Comparison of ENCODE assay signal across 18 cellular contexts in the genomic region with DNA sequence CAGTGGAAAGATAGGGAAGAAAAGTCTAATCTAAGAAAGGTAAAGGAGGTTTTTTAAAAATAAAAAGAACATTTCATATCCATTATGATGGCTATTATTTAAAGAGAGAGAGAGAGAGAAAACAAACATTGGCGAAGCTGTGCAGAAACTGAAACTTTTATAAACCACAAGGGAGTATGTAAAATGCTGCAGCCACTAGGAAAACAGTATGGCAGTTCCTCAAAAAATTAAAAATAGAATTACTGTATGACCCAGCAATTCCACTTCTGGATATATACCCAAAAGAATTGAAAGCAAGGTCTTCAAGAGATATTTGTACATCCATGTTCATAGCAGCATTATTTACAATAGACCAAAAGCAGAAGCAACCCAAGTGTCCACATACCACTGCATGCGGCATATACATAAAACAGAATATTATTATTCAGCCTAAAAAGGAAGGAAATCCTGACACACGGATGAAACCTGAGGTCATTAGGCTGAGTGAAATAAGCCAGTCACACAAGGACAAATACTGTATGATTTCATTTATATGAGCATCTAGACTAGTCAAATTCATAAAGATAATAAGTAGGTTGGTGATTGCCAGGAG.
DNase-seq lines count a peak whose midpoint lies in the region; ATAC-seq and TF ChIP-seq lines count a peak whose summit lies in the region.
"Had no signal": no experiment of that assay in that cellular context is flagged by ENCODE, and none has a peak within 500 bp of the region (broad histone marks: within the 10 kb centered on the region; RNA-seq: fewer than 3 reads in every experiment).

No MANE protein-coding gene starts in this region.

- no peaks in the 10 kb centered on the region for H3K36me3 ChIP-seq in psoas muscle (ENCODE audit: insufficient read depth in 1 of 2, low read depth in 1 of 2)

- H3K27me3 ChIP-seq in right cardiac atrium (ENCODE audit: control insufficient read depth, insufficient read depth) (no peaks in the 10 kb centered on the region), psoas muscle (ENCODE audit: insufficient read depth in 3 of 3, low read length in 2 of 3) (no peaks in the 10 kb centered on the region)

- no peak for ATAC-seq in right cardiac atrium
- ATAC-seq in left ventricle myocardium superior = no peak
- ATAC-seq in HG03565 (IDR thresholded peaks at IDR 0.05; ENCODE audit: unreplicated experiment) = no peak
- ATAC-seq in psoas muscle = no peak
- ATAC-seq: esophagus mucosa; stimulated activated naive CD8-positive, alpha-beta T cell treated with anti-CD3 and anti-CD28 coated beads, Interleukin-15, Interleukin-2, amounts not matched to agents 100 U/mL and 50 U/mL, for 24 hours had no signal

- H3K4me1 ChIP-seq in right cardiac atrium (ENCODE audit: control insufficient read depth, insufficient read depth, low read length) (no peaks in the 10 kb centered on the region), psoas muscle (peaks cover 34% of the 10 kb centered on the region)

- H3K9me3 Mint-ChIP-seq in activated CD4-positive, alpha-beta memory T cell treated with anti-CD3 and anti-CD28 coated beads for 36 hours = no peaks in the 10 kb centered on the region
- H3K9me3 Mint-ChIP-seq: CD4-positive, alpha-beta T cell had no signal

- H3K27ac Mint-ChIP-seq in activated CD4-positive, alpha-beta memory T cell treated with anti-CD3 and anti-CD28 coated beads for 36 hours = no peak overlapping the region
- H3K27ac Mint-ChIP-seq: CD4-positive, alpha-beta T cell had no signal

- no peak overlapping the region for H3K4me3 Mint-ChIP-seq in activated CD4-positive, alpha-beta memory T cell treated with anti-CD3 and anti-CD28 coated beads for 36 hours
- H3K4me3 Mint-ChIP-seq: CD4-positive, alpha-beta T cell had no signal

- H3K27ac ChIP-seq in right cardiac atrium (ENCODE audit: low read length) (no peak overlapping the region), psoas muscle (no peak overlapping the region)
- H3K27ac ChIP-seq: SK-N-MC had no signal

- H3K36me3 Mint-ChIP-seq in activated CD4-positive, alpha-beta memory T cell treated with anti-CD3 and anti-CD28 coated beads for 36 hours = peaks cover 4% of the 10 kb centered on the region

- WGBS in right cardiac atrium = 56% methylated on average over 3 of the region's 3 CpGs
- 64 to 73% (median 72%) methylated on average over 3 of the region's 3 CpGs for WGBS in psoas muscle, 3 donors

- no peak for TF ChIP-seq CTCF in psoas muscle (IDR thresholded peaks at IDR 0.05)

- CTCF ChIA-PET in activated CD4-positive, alpha-beta memory T cell treated with anti-CD3 and anti-CD28 coated beads for 36 hours (lab: Charles Lee) = interaction anchor here (1.2 to 1.3 kb wide), 2 partner anchors 125 to 164 kb away, joined by 3 read pairs; no protein-coding TSS in a partner anchor

- DNase-seq in right cardiac atrium = no peak
- no peak for DNase-seq in left ventricle myocardium superior
- peak; percentile 72 for DNase-seq in SIG-M5 (lab: John Stamatoyannopoulos, UW)
- peak; percentile 24 for DNase-seq in medulla oblongata (ENCODE audit: extremely low spot score)
- no peak for DNase-seq in activated CD4-positive, alpha-beta memory T cell treated with anti-CD3 and anti-CD28 coated beads for 36 hours
- no peak for DNase-seq in NCI-H345 (lab: John Stamatoyannopoulos, UW)
- DNase-seq in psoas muscle = no peak
- DNase-seq: activated CD4-positive, alpha-beta T cell treated with anti-CD3 and anti-CD28 coated beads, Interleukin-2, amount 50 U/mL, for 1 hour; activated naive CD4-positive, alpha-beta T cell treated with anti-CD3 and anti-CD28 coated beads, Interleukin-2, amount 50 U/mL, for 16 hours; activated T-cell treated with anti-CD3 and anti-CD28 coated beads for 4 hours; CD4-positive, alpha-beta T cell; cortex of kidney; Karpas-422; NCI-H2227 treated with DMSO at 0.1 percent for 48 hours; stimulated activated naive CD8-positive, alpha-beta T cell treated with anti-CD3 and anti-CD28 coated beads, Interleukin-15, Interleukin-2, amounts not matched to agents 100 U/mL and 50 U/mL, for 24 hours had no signal

- intact Hi-C loops in right cardiac atrium (cut with DNase I) (loop anchor here in 1 of 4 donors (10.0 kb wide), 1 partner anchor 57 kb away; no protein-coding TSS in a partner anchor), left ventricle myocardium superior (cut with micrococcal nuclease) (no loop called here), psoas muscle (cut with DNase I) (no loop called here)
- intact Hi-C loops in activated CD4-positive, alpha-beta memory T cell treated with anti-CD3 and anti-CD28 coated beads for 36 hours (cut with micrococcal nuclease) = no loop called here

- H3K4me3 ChIP-seq in right cardiac atrium (ENCODE audit: low read length) (peak overlapping the region; percentile 15), psoas muscle (no peak overlapping the region)
- H3K4me3 ChIP-seq: SK-N-MC had no signal

- H3K9me3 ChIP-seq in right cardiac atrium (ENCODE audit: control insufficient read depth, low read length) (no peaks in the 10 kb centered on the region), psoas muscle (no peaks in the 10 kb centered on the region)

- H3K27me3 Mint-ChIP-seq in activated CD4-positive, alpha-beta memory T cell treated with anti-CD3 and anti-CD28 coated beads for 36 hours = no peaks in the 10 kb centered on the region
- H3K27me3 Mint-ChIP-seq: CD4-positive, alpha-beta T cell had no signal

- H3K4me1 Mint-ChIP-seq in activated CD4-positive, alpha-beta memory T cell treated with anti-CD3 and anti-CD28 coated beads for 36 hours (ENCODE audit: low read depth) = no peaks in the 10 kb centered on the region

- POLR2A ChIA-PET in activated CD4-positive, alpha-beta memory T cell treated with anti-CD3 and anti-CD28 coated beads for 36 hours (lab: Charles Lee) = no interaction called here

Comparison
In these comparisons a context has a peak if more than half of its experiments do, and no peak if none do; other contexts are left out.
1. DNase-seq: peak in SIG-M5 (single experiment) and medulla oblongata (single experiment); none in right cardiac atrium (0 of 3), left ventricle myocardium superior (single experiment), activated CD4-positive, alpha-beta memory T cell treated with anti-CD3 and anti-CD28 coated beads for 36 hours (single experiment), NCI-H345 (single experiment) and psoas muscle (0 of 2).